14 cellular contexts compared by ENCODE assay signal in the genomic region with DNA sequence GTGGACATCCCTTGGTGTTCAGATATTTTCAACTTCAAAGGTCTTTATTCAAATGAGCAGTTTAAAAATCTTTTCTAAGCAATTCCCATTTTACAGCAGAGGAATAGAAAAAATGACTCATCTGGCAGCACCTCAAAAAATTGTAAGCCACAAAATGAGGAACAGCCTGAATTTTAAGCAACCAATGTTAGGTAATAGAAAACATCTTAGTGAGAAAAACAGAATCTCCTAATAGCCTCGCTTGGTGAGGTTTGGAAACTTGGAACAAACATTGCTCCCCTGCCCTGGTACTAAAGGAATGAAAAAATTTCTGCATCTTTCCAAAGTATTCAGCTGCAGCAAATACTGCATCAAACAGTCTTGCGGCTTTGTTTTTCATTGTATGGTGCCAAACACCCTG.
A peak's percentile ranks its signal among the peaks of the same experiment; 100 is the strongest.
DNase-seq lines count a peak whose midpoint lies in the region; ATAC-seq and TF ChIP-seq lines count a peak whose summit lies in the region.
"Had no signal": no experiment of that assay in that cellular context is flagged by ENCODE, and none has a peak within 500 bp of the region (broad histone marks: within the 10 kb centered on the region; RNA-seq: fewer than 3 reads in every experiment).

No MANE protein-coding gene starts in this region.

- H3K27ac ChIP-seq in CD4-positive, alpha-beta T cell (ENCODE audit: low read depth, low read length) = no peak overlapping the region

- H3K9me3 ChIP-seq in CD4-positive, alpha-beta T cell (ENCODE audit: control insufficient read depth, low read length) = no peaks in the 10 kb centered on the region

- intact Hi-C loops in CD4-positive, alpha-beta T cell (cut with DNase I, micrococcal nuclease) = no loop called here

- H3K4me1 Mint-ChIP-seq in CD4-positive, alpha-beta T cell (ENCODE audit: low read depth) = no peaks in the 10 kb centered on the region
- H3K4me1 Mint-ChIP-seq: neural crest cell had no signal

- POLR2A ChIA-PET in CD4-positive, alpha-beta T cell (lab: Charles Lee) = no interaction called here

- CTCF ChIA-PET in CD4-positive, alpha-beta T cell (lab: Charles Lee) = no interaction called here

- no peak overlapping the region for H3K4me3 ChIP-seq in epithelial cell of esophagus (ENCODE audit: low read length)
- H3K4me3 ChIP-seq: smooth muscle cell had no signal

- no peaks in the 10 kb centered on the region for H3K27me3 ChIP-seq in CD4-positive, alpha-beta T cell (ENCODE audit: control insufficient read depth, insufficient read depth, low read length)

- H3K4me3 Mint-ChIP-seq in CD4-positive, alpha-beta T cell = no peak overlapping the region
- H3K4me3 Mint-ChIP-seq: neural crest cell had no signal

- H3K9me3 Mint-ChIP-seq in CD4-positive, alpha-beta T cell = no peaks in the 10 kb centered on the region
- H3K9me3 Mint-ChIP-seq: neural crest cell had no signal

- no peak for TF ChIP-seq CTCF in epithelial cell of esophagus (IDR thresholded peaks at IDR 0.05; ENCODE audit: insufficient read depth, low read depth, low read length, missing control alignments)
- no peak for TF ChIP-seq CTCF in CD4-positive, alpha-beta T cell (IDR thresholded peaks at IDR 0.05)

- H3K27me3 Mint-ChIP-seq in CD4-positive, alpha-beta T cell = peaks cover 11% of the 10 kb centered on the region

- no peak for ATAC-seq in CD4-positive, alpha-beta T cell (ENCODE audit: poor library complexity)
- ATAC-seq: left ventricle myocardium superior had no signal

- H3K36me3 Mint-ChIP-seq in CD4-positive, alpha-beta T cell (ENCODE audit: low read depth) = no peaks in the 10 kb centered on the region

- DNase-seq in ELR (ENCODE audit: low read depth) = peak; percentile 17
- peak; percentile 77 for DNase-seq in NOMO-1 (lab: John Stamatoyannopoulos, UW; ENCODE audit: unreplicated experiment in 2 of 2)
- DNase-seq in epithelial cell of esophagus (ENCODE audit: low read depth) = peak; percentile 6
- DNase-seq in non-pigmented ciliary epithelial cell (ENCODE audit: low read depth) = peak; percentile 13
- no peak for DNase-seq in NCI-H2107 treated with DMSO at 0.1 percent for 48 hours (lab: John Stamatoyannopoulos, UW; ENCODE audit: unreplicated experiment)
- DNase-seq in DMS114 treated with DMSO at 0.1 percent for 48 hours (lab: John Stamatoyannopoulos, UW; ENCODE audit: unreplicated experiment) = no peak
- no peak for DNase-seq in CD4-positive, alpha-beta T cell
- DNase-seq in NCI-H1105 (lab: John Stamatoyannopoulos, UW) = no peak
- DNase-seq: activated CD4-positive, alpha-beta T cell treated with anti-CD3 and anti-CD28 coated beads for 4 hours; left ventricle myocardium superior; OCI-M1; substantia nigra had no signal

- H3K27ac Mint-ChIP-seq in CD4-positive, alpha-beta T cell = no peak overlapping the region

Comparison
In these comparisons a context has a peak if more than half of its experiments do, and no peak if none do; other contexts are left out.
1. DNase-seq: peak in ELR (single experiment), NOMO-1 (2 of 2), epithelial cell of esophagus (single experiment) and non-pigmented ciliary epithelial cell (single experiment); none in NCI-H2107 treated with DMSO at 0.1 percent for 48 hours (single experiment), DMS114 treated with DMSO at 0.1 percent for 48 hours (single experiment), CD4-positive, alpha-beta T cell (0 of 10) and NCI-H1105 (single experiment).